In genomic region chr3:187031934-187032333, GRCh38 we compare ENCODE assay signal across 18 cellular contexts.
DNase-seq lines count a peak whose midpoint lies in the region; ATAC-seq and TF ChIP-seq lines count a peak whose summit lies in the region.
"Had no signal": no experiment of that assay in that cellular context is flagged by ENCODE, and none has a peak within 500 bp of the region (broad histone marks: within the 10 kb centered on the region; RNA-seq: fewer than 3 reads in every experiment).

No MANE protein-coding gene starts in this region.

- H3K36me3 Mint-ChIP-seq in CD8-positive, alpha-beta memory T cell: peaks cover 28 to 46% (median 29%) of the 10 kb centered on the region in 3 donors
- peaks cover 53% of the 10 kb centered on the region for H3K36me3 Mint-ChIP-seq in T-cell

- peak overlapping the region; percentile 66 for H3K4me2 ChIP-seq in BLaER1

- peaks cover 30% of the 10 kb centered on the region for H3K9me3 ChIP-seq in BLaER1
- H3K9me3 ChIP-seq in CD8-positive, alpha-beta memory T cell (ENCODE audit: low read length): no peaks in the 10 kb centered on the region
- H3K9me3 ChIP-seq in effector memory CD4-positive, alpha-beta T cell (ENCODE audit: control insufficient read depth, low read length): no peaks in the 10 kb centered on the region
- H3K9me3 ChIP-seq: SJCRH30 had no signal

- H3K9me3 Mint-ChIP-seq in CD8-positive, alpha-beta memory T cell: peaks cover 0 to 12% (median 3%) of the 10 kb centered on the region in 5 donors
- peaks cover 0 to 11% (median 9%) of the 10 kb centered on the region in 3 donors for H3K9me3 Mint-ChIP-seq in T-cell

- no peak for ATAC-seq in T-cell (replicated peaks in 1 of 4)
- no peak for ATAC-seq in GM19455 (IDR thresholded peaks at IDR 0.05; ENCODE audit: unreplicated experiment)

- H3K4me1 Mint-ChIP-seq in CD8-positive, alpha-beta memory T cell: peaks cover 70 to 91% (median 84%) of the 10 kb centered on the region in 3 donors
- H3K4me1 Mint-ChIP-seq in T-cell: peaks cover 79 to 84% (median 79%) of the 10 kb centered on the region in 3 donors

- POLR2A ChIA-PET in CD8-positive, alpha-beta memory T cell (lab: Charles Lee): interaction anchor here (0.7 to 1.0 kb wide), 2 partner anchors 10 to 32 kb away, joined by 3 to 5 read pairs; no protein-coding TSS in a partner anchor
- POLR2A ChIA-PET in T-cell (lab: Charles Lee): interaction anchor here (0.5 to 0.6 kb wide), 2 partner anchors 35 to 98 kb away, joined by 5 read pairs; no protein-coding TSS in a partner anchor
- POLR2A ChIA-PET in GM10248 (lab: Yijun Ruan, JAX): interaction anchor here (1.4 kb wide), 2 partner anchors 10 to 248 kb away, joined by 4 to 6 read pairs; no protein-coding TSS in a partner anchor

- CTCF ChIA-PET in CD8-positive, alpha-beta memory T cell (lab: Charles Lee): interaction anchor here (0.9 to 2.7 kb wide), 5 partner anchors 10 to 133 kb away, joined by 3 to 9 read pairs (median 3); no protein-coding TSS in a partner anchor
- CTCF ChIA-PET in T-cell (lab: Charles Lee): interaction anchor here in 1 of 2 donors (0.7 kb wide), 1 partner anchor 47 kb away, joined by 3 read pairs; no protein-coding TSS in a partner anchor
- CTCF ChIA-PET in GM10248 (lab: Yijun Ruan, JAX): interaction anchor here (1.0 to 3.7 kb wide), 5 partner anchors 9 to 210 kb away, joined by 3 to 18 read pairs (median 5); partner anchors contain the start of gene RPL39L

- H3K4me3 ChIP-seq in BLaER1: no peak overlapping the region
- no peak overlapping the region for H3K4me3 ChIP-seq in CD8-positive, alpha-beta memory T cell (ENCODE audit: low read length)
- no peak overlapping the region for H3K4me3 ChIP-seq in effector memory CD4-positive, alpha-beta T cell (ENCODE audit: insufficient read depth, low read depth, low read length, poor library complexity, severe bottlenecking)
- H3K4me3 ChIP-seq: SJCRH30, transverse colon had no signal

- H3K27me3 ChIP-seq in BLaER1: no peaks in the 10 kb centered on the region
- no peaks in the 10 kb centered on the region for H3K27me3 ChIP-seq in CD8-positive, alpha-beta memory T cell (ENCODE audit: insufficient read depth, low read length, poor library complexity, severe bottlenecking)
- no peaks in the 10 kb centered on the region for H3K27me3 ChIP-seq in effector memory CD4-positive, alpha-beta T cell (replicated peaks; ENCODE audit: control insufficient read depth, insufficient read depth, low read length, poor library complexity, severe bottlenecking)
- H3K27me3 ChIP-seq: SJCRH30, transverse colon had no signal

- peak overlapping the region; percentile 72 to 98 (median 80) for H3K27ac Mint-ChIP-seq in CD8-positive, alpha-beta memory T cell
- peak overlapping the region; percentile 92 to 96 for H3K27ac Mint-ChIP-seq in T-cell
- H3K27ac Mint-ChIP-seq: mesothelial cell of epicardium had no signal

- H4K20me1 ChIP-seq in BLaER1: peaks cover 71% of the 10 kb centered on the region

- H3K9ac ChIP-seq in BLaER1: no peak overlapping the region; the same call in 1 of the 2 replicates

- peaks cover 63% of the 10 kb centered on the region for H3K4me1 ChIP-seq in BLaER1
- H3K4me1 ChIP-seq in CD8-positive, alpha-beta memory T cell (ENCODE audit: insufficient read depth, low read length): peaks cover 58% of the 10 kb centered on the region
- peaks cover 50% of the 10 kb centered on the region for H3K4me1 ChIP-seq in effector memory CD4-positive, alpha-beta T cell (ENCODE audit: control insufficient read depth, insufficient read depth, low read length, poor library complexity, severe bottlenecking)
- H3K4me1 ChIP-seq: transverse colon had no signal

- H3K36me3 ChIP-seq in BLaER1: peaks cover 30% of the 10 kb centered on the region; the same call in 1 of the 2 replicates
- H3K36me3 ChIP-seq in CD8-positive, alpha-beta memory T cell (ENCODE audit: insufficient read depth, low read length): no peaks in the 10 kb centered on the region
- no peaks in the 10 kb centered on the region for H3K36me3 ChIP-seq in effector memory CD4-positive, alpha-beta T cell (ENCODE audit: control insufficient read depth, insufficient read depth, low read length)
- H3K36me3 ChIP-seq: SJCRH30, transverse colon had no signal

- H3K27me3 Mint-ChIP-seq in CD8-positive, alpha-beta memory T cell: no peaks in the 10 kb centered on the region
- H3K27me3 Mint-ChIP-seq in T-cell: no peaks in the 10 kb centered on the region

- H3K27ac ChIP-seq in BLaER1: no peak overlapping the region
- H3K27ac ChIP-seq in CD8-positive, alpha-beta memory T cell (ENCODE audit: low read depth, low read length): no peak overlapping the region
- peak overlapping the region; percentile 32 for H3K27ac ChIP-seq in effector memory CD4-positive, alpha-beta T cell (ENCODE audit: insufficient read depth, low read length, poor library complexity, severe bottlenecking)
- H3K27ac ChIP-seq: SJCRH30, transverse colon had no signal

- DNase-seq in CD8-positive, alpha-beta memory T cell: no peak
- DNase-seq in T-cell (no peak), NCI-H1417 (lab: John Stamatoyannopoulos, UW) (no peak), GM10248 (ENCODE audit: extremely low spot score) (no peak), nucleus accumbens (lab: John Stamatoyannopoulos, UW) (no peak)
- DNase-seq in effector memory CD4-positive, alpha-beta T cell: no peak
- DNase-seq: activated CD4-positive, alpha-beta T cell treated with anti-CD3 and anti-CD28 coated beads, Interleukin-2, amount 50 U/mL, for 4 hours; DMS153; kidney; MV-4-11; NCI-H524 treated with DMSO at 0.1 percent for 48 hours; OCI-M1; SJCRH30; stimulated activated CD4-positive, alpha-beta T cell treated with anti-CD3 and anti-CD28 coated beads, Interleukin-2, amount 100 ng/mL, for 48 hours; transverse colon had no signal

- TF ChIP-seq CTCF in GM10248 (IDR thresholded peaks at IDR 0.05; ENCODE audit: control extremely low read depth, extremely low read depth, low read depth, missing control alignments): no peak

- H3K4me3 Mint-ChIP-seq in CD8-positive, alpha-beta memory T cell: peak overlapping the region; percentile 57 to 80 (median 77)
- peak overlapping the region; percentile 61 to 87 (median 62) for H3K4me3 Mint-ChIP-seq in T-cell
- H3K4me3 Mint-ChIP-seq: mesothelial cell of epicardium had no signal
